In genomic region chr9:77025146-77025545, GRCh38 we compare ENCODE assay signal across 35 cellular contexts. TPM values are rescaled to one million over a fixed set of nuclear protein-coding genes. Genes with fewer than 3 reads are reported as not detected.
"Had no signal": no experiment of that assay in that cellular context is flagged by ENCODE, and none has a peak within 500 bp of the region (broad histone marks: within the 10 kb centered on the region; RNA-seq: fewer than 3 reads in every experiment).

No MANE protein-coding gene starts in this region.

- DNase-seq: cortex of kidney; effector memory CD8-positive, alpha-beta T cell; esophagus squamous epithelium; foreskin melanocyte; glutamatergic neuron; heart right ventricle; hippocampal formation; immature natural killer cell; islet precursor cell; naive thymus-derived CD8-positive, alpha-beta T cell; occipital lobe; ovary; posterior cingulate gyrus; psoas muscle; right cardiac atrium; sigmoid colon; stimulated activated CD4-positive, alpha-beta T cell treated with anti-CD3 and anti-CD28 coated beads, Interleukin-2, amount 100 ng/mL, for 24 hours; stimulated activated CD4-positive, alpha-beta T cell treated with anti-CD3 and anti-CD28 coated beads, Interleukin-4, amount 100 ng/mL, for 24 hours; stimulated activated naive CD4-positive, alpha-beta T cell treated with Interleukin-2 at 50 U/mL for 16 hours; stomach; thyroid gland had no signal

- H3K9me3 Mint-ChIP-seq: effector memory CD8-positive, alpha-beta T cell; naive thymus-derived CD8-positive, alpha-beta T cell; stimulated activated effector memory CD8-positive, alpha-beta T cell treated with anti-CD3 and anti-CD28 coated beads, Interleukin-12 subunit alpha, Interleukin-12 subunit beta, amount 100 ng/mL, for 72 hours had no signal

- H3K27ac Mint-ChIP-seq: effector memory CD8-positive, alpha-beta T cell; immature natural killer cell; stimulated activated effector memory CD8-positive, alpha-beta T cell treated with anti-CD3 and anti-CD28 coated beads, Interleukin-12 subunit alpha, Interleukin-12 subunit beta, amount 100 ng/mL, for 72 hours had no signal

- ATAC-seq: effector memory CD8-positive, alpha-beta T cell; heart right ventricle; naive thymus-derived CD8-positive, alpha-beta T cell; psoas muscle; right cardiac atrium; stimulated activated effector memory CD8-positive, alpha-beta T cell treated with anti-CD3 and anti-CD28 coated beads, Interleukin-12 subunit alpha, Interleukin-12 subunit beta, amount 100 ng/mL, for 72 hours had no signal

- H3K4me3 Mint-ChIP-seq: effector memory CD8-positive, alpha-beta T cell; immature natural killer cell; naive thymus-derived CD8-positive, alpha-beta T cell; stimulated activated effector memory CD8-positive, alpha-beta T cell treated with anti-CD3 and anti-CD28 coated beads, Interleukin-12 subunit alpha, Interleukin-12 subunit beta, amount 100 ng/mL, for 72 hours had no signal

- H3K27ac ChIP-seq: epithelial cell of prostate, esophagus squamous epithelium, heart right ventricle, ovary, psoas muscle, sigmoid colon, stomach, thyroid gland, vagina had no signal

- H3K36me3 ChIP-seq: esophagus squamous epithelium, heart right ventricle, ovary, sigmoid colon, stomach, thyroid gland, vagina had no signal

- H3K36me3 Mint-ChIP-seq: immature natural killer cell; stimulated activated effector memory CD8-positive, alpha-beta T cell treated with anti-CD3 and anti-CD28 coated beads, Interleukin-12 subunit alpha, Interleukin-12 subunit beta, amount 100 ng/mL, for 72 hours had no signal

- H3K4me3 ChIP-seq: esophagus squamous epithelium, heart right ventricle, ovary, psoas muscle, sigmoid colon, stomach, thyroid gland, vagina had no signal

- H3K27me3 ChIP-seq: ovary had no signal

RNA-seq across cellular contexts. Expression of gene FOXB2, which starts 5.7 kb away (rescaled TPM):
- total RNA-seq: dermis microvascular lymphatic vessel endothelial cell; esophagus squamous epithelium; heart right ventricle; lower leg skin; lung microvascular endothelial cell; mesenteric fat pad; myocyte; naive thymus-derived CD8-positive, alpha-beta T cell; occipital lobe; renal cortical epithelial cell; right cardiac atrium; sigmoid colon; skeletal muscle tissue; stomach; subcutaneous adipose tissue; temporal lobe; thyroid gland; ureter; vagina had no signal
- polyA plus RNA-seq: heart right ventricle; immature natural killer cell; naive thymus-derived CD8-positive, alpha-beta T cell; neural cell; ovary; psoas muscle; right cardiac atrium; sigmoid colon; stomach had no signal
